Comparison of ENCODE assay signal across 8 cellular contexts in genomic region chr11:130068546-130068985, GRCh38. TPM values are rescaled to one million over a fixed set of nuclear protein-coding genes. Genes with fewer than 3 reads are reported as not detected.
DNase-seq lines count a peak whose midpoint lies in the region; ATAC-seq and TF ChIP-seq lines count a peak whose summit lies in the region.

No MANE protein-coding gene starts in this region.

- peak overlapping the region; percentile 61 to 63 for H3K4me3 ChIP-seq in cardiac fibroblast (replicated peaks in 1 of 2; ENCODE audit: low read depth in 2 of 2, low read length in 2 of 2)
- peak overlapping the region; percentile 28 to 57 for H3K4me3 ChIP-seq in aorta (ENCODE audit: low read length in 2 of 2)

- H3K4me3 Mint-ChIP-seq in stimulated activated naive CD8-positive, alpha-beta T cell treated with anti-CD3 and anti-CD28 coated beads, Interleukin-15, Interleukin-2, amounts not matched to agents 100 ng/mL and 50 ng/mL, for 24 hours: peak overlapping the region; percentile 86
- H3K4me3 Mint-ChIP-seq in mesothelial cell of epicardium: peak overlapping the region; percentile 81

- ATAC-seq in stimulated activated naive CD8-positive, alpha-beta T cell treated with anti-CD3 and anti-CD28 coated beads, Interleukin-15, Interleukin-2, amounts not matched to agents 100 U/mL and 50 U/mL, for 24 hours: no peak
- ATAC-seq in aorta (ENCODE audit: low FRiP score): no peak
- ATAC-seq in GM18909 (IDR thresholded peaks at IDR 0.05; ENCODE audit: poor library complexity, unreplicated experiment): no peak

- H3K4me1 ChIP-seq in aorta (ENCODE audit: control insufficient read depth in 1 of 2, insufficient read depth in 2 of 2, low read length in 2 of 2): peaks cover 0 to 2% of the 10 kb centered on the region in 2 donors

- no peak for TF ChIP-seq CTCF in cardiac fibroblast (IDR thresholded peaks at IDR 0.05; ENCODE audit: low read depth, low read length)
- no peak for TF ChIP-seq CTCF in mesothelial cell of epicardium (IDR thresholded peaks at IDR 0.05; ENCODE audit: unreplicated experiment)

- no peaks in the 10 kb centered on the region for H3K9me3 ChIP-seq in aorta (ENCODE audit: control insufficient read depth, low read length)

- H3K9me3 Mint-ChIP-seq in stimulated activated naive CD8-positive, alpha-beta T cell treated with anti-CD3 and anti-CD28 coated beads, Interleukin-15, Interleukin-2, amounts not matched to agents 100 ng/mL and 50 ng/mL, for 24 hours: no peaks in the 10 kb centered on the region
- H3K9me3 Mint-ChIP-seq in mesothelial cell of epicardium: no peaks in the 10 kb centered on the region

- H3K36me3 Mint-ChIP-seq in stimulated activated naive CD8-positive, alpha-beta T cell treated with anti-CD3 and anti-CD28 coated beads, Interleukin-15, Interleukin-2, amounts not matched to agents 100 ng/mL and 50 ng/mL, for 24 hours (ENCODE audit: low read depth): no peaks in the 10 kb centered on the region
- no peaks in the 10 kb centered on the region for H3K36me3 Mint-ChIP-seq in mesothelial cell of epicardium

- peak overlapping the region; percentile 65 to 92 for H3K27ac ChIP-seq in aorta (ENCODE audit: low read depth in 1 of 2, low read length in 2 of 2)

- no peaks in the 10 kb centered on the region for H3K36me3 ChIP-seq in aorta (ENCODE audit: control insufficient read depth in 1 of 2, insufficient read depth in 2 of 2, low read length in 1 of 2)

- in situ Hi-C loops in ACHN (cut with HindIII; ENCODE audit: low pct_ligation_motif_present, low pct_unique_long_range_greater_than_20kb, low sequenced_read_pairs): no loop called here

- peaks cover 30% of the 10 kb centered on the region for H3K4me1 Mint-ChIP-seq in stimulated activated naive CD8-positive, alpha-beta T cell treated with anti-CD3 and anti-CD28 coated beads, Interleukin-15, Interleukin-2, amounts not matched to agents 100 ng/mL and 50 ng/mL, for 24 hours (ENCODE audit: low read depth)
- H3K4me1 Mint-ChIP-seq in mesothelial cell of epicardium: peaks cover 23% of the 10 kb centered on the region

- no peak for DNase-seq in stimulated activated naive CD8-positive, alpha-beta T cell treated with anti-CD3 and anti-CD28 coated beads, Interleukin-15, Interleukin-2, amounts not matched to agents 100 U/mL and 50 U/mL, for 24 hours
- DNase-seq in cardiac fibroblast (ENCODE audit: low read depth in 2 of 2) (no peak), mesothelial cell of epicardium (ENCODE audit: low spot score in 2 of 2, unreplicated experiment in 2 of 2) (no peak), aorta (no peak), ACHN (no peak)
- DNase-seq in central memory CD4-positive, alpha-beta T cell: no peak

- H3K27ac Mint-ChIP-seq in stimulated activated naive CD8-positive, alpha-beta T cell treated with anti-CD3 and anti-CD28 coated beads, Interleukin-15, Interleukin-2, amounts not matched to agents 100 ng/mL and 50 ng/mL, for 24 hours: peak overlapping the region; percentile 60
- peak overlapping the region; percentile 94 for H3K27ac Mint-ChIP-seq in mesothelial cell of epicardium

- H3K27me3 Mint-ChIP-seq in stimulated activated naive CD8-positive, alpha-beta T cell treated with anti-CD3 and anti-CD28 coated beads, Interleukin-15, Interleukin-2, amounts not matched to agents 100 ng/mL and 50 ng/mL, for 24 hours: peaks cover 22% of the 10 kb centered on the region
- no peaks in the 10 kb centered on the region for H3K27me3 Mint-ChIP-seq in mesothelial cell of epicardium (ENCODE audit: low read depth)

- 19 to 29% methylated on average over 18 of the region's 18 CpGs for WGBS in aorta, 2 donors

- H3K27me3 ChIP-seq in aorta (ENCODE audit: control insufficient read depth in 1 of 2, insufficient read depth in 2 of 2, low read length in 1 of 2): no peaks in the 10 kb centered on the region

- intact Hi-C loops in aorta (cut with DNase I): loop anchor here (2.0 to 10.0 kb wide), 3 partner anchors 54 to 144 kb away; partner anchors contain the start of gene PRDM10 (in 2 of the 2)

RNA-seq across cellular contexts. Expression of gene APLP2, which starts 1.1 kb away (rescaled TPM):
- total RNA-seq in mesothelial cell of epicardium (234 to 240 TPM (median 239 TPM) in 3 replicates), aorta (100 to 1,000 TPM; 367 to 414 TPM)
- polyA plus RNA-seq in aorta: 100 to 1,000 TPM; 219 to 405 TPM
